In the genomic region with DNA sequence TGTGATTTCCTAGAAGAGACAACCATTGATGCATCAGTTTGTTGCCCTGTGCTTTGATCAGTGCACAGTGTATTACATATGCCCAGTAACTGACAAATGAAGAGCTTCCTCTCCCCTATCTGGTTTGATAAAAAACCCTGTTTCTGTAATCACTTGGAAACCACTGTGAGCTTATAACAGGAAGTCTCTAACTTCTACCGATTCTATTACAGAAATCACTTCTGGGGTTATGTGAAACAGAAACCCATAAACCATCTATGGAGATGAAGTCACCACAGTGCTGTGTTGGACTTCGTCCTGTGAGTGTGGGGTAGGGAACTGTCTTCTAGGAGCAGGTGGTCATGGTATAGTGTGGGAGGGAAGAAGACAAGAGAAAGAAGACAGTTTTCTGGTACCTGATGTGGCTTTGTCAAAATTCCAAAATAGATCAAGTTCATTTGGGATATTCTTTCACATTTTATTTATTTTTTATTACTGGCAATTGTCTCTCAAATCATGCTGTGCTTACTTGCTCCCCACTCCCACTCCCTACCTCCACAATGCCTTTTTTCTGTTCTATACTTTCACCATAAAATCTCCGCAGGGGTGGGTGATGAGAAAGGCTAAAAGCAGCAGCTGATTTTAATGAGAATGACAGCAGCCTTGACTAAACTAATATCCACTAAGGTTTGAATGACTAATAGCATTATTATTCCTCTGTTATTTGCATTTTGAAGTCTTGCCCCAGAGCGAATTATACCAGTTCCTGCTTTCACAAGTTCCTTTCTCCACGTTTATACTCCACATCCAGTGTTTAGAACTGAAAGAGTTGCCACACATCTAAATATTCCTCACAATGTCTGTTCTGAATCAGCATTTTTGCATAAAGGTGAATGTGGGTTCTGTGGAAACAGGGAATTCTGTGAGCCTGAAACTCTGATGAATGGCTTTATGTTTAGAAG, we compare ENCODE assay signal across 8 cellular contexts. TPM values are rescaled to one million over a fixed set of nuclear protein-coding genes. Genes with fewer than 3 reads are reported as not detected.
DNase-seq lines count a peak whose midpoint lies in the region; ATAC-seq and TF ChIP-seq lines count a peak whose summit lies in the region.

No MANE protein-coding gene starts in this region.

- H3K4me1 ChIP-seq in esophagus muscularis mucosa (peaks cover 0 to 41% (median 13%) of the 10 kb centered on the region in 4 donors), transverse colon (peaks cover 0 to 5% (median 0%) of the 10 kb centered on the region in 4 donors)

- WGBS in esophagus muscularis mucosa: 53% methylated on average over 5 of the region's 5 CpGs
- 31 to 41% methylated on average over 5 of the region's 5 CpGs for WGBS in transverse colon (ENCODE audit: low coverage in 1 of 2), 2 donors

- H3K4me3 ChIP-seq in BJ (ENCODE audit: low read depth, low read length) (peak overlapping the region; percentile 6; the same call in 1 of the 2 replicates), esophagus muscularis mucosa (no peak overlapping the region), transverse colon (no peak overlapping the region)

- CTCF ChIA-PET in BJ (lab: Yijun Ruan, JAX): interaction anchor here (1.2 to 1.4 kb wide), 2 partner anchors 12 to 20 kb away, joined by 3 to 4 read pairs; no protein-coding TSS in a partner anchor

- H3K9me3 ChIP-seq in esophagus muscularis mucosa: no peaks in the 10 kb centered on the region
- no peaks in the 10 kb centered on the region for H3K9me3 ChIP-seq in transverse colon

- POLR2A ChIA-PET in BJ (lab: Charles Lee): interaction anchor here (0.5 to 1.1 kb wide), 5 partner anchors 9 to 838 kb away, joined by 3 to 4 read pairs (median 3); no protein-coding TSS in a partner anchor

- TF ChIP-seq POLR2A in esophagus muscularis mucosa (IDR thresholded peaks at IDR 0.05; ENCODE audit: low read depth): no peak
- no peak for TF ChIP-seq POLR2A in transverse colon (IDR thresholded peaks at IDR 0.05)

- in situ Hi-C loops in transverse colon (cut with MboI; ENCODE audit: low pct_ligation_motif_present in 1 of 4, low pct_unique_long_range_greater_than_20kb in 1 of 4, low sequenced_read_pairs in 3 of 4): no loop called here

- H3K27ac ChIP-seq in esophagus muscularis mucosa (replicated peaks in 1 of 4) (peak overlapping the region in 2 of 4 donors; percentile 5 to 15), transverse colon (no peak overlapping the region)

- intact Hi-C loops in esophagus muscularis mucosa (cut with DNase I): no loop called here
- intact Hi-C loops in transverse colon (cut with DNase I; ENCODE audit: low total_unique reads): no loop called here

- DNase-seq in BJ (ENCODE audit: low read depth) (peak; percentile 79), epidermal melanocyte (ENCODE audit: insufficient read length, low spot score) (peak; percentile 38), esophagus muscularis mucosa (ENCODE audit: extremely low spot score) (no peak), NCI-H2171 treated with DMSO at 0.1 percent for 48 hours (lab: John Stamatoyannopoulos, UW) (no peak), NCI-H524 (lab: John Stamatoyannopoulos, UW) (no peak), transverse colon (no peak)

- no peaks in the 10 kb centered on the region for H3K27me3 ChIP-seq in BJ (ENCODE audit: control insufficient read depth, insufficient read depth, low read length)
- H3K27me3 ChIP-seq in esophagus muscularis mucosa: no peaks in the 10 kb centered on the region
- H3K27me3 ChIP-seq in transverse colon: no peaks in the 10 kb centered on the region

- TF ChIP-seq EP300 in esophagus muscularis mucosa (IDR thresholded peaks at IDR 0.05): no peak
- TF ChIP-seq EP300 in transverse colon (IDR thresholded peaks at IDR 0.05; ENCODE audit: low read depth): no peak

- H3K36me3 ChIP-seq in BJ (ENCODE audit: control insufficient read depth, insufficient read depth, low read length): no peaks in the 10 kb centered on the region
- no peaks in the 10 kb centered on the region for H3K36me3 ChIP-seq in esophagus muscularis mucosa
- H3K36me3 ChIP-seq in transverse colon: no peaks in the 10 kb centered on the region

- TF ChIP-seq CTCF in BJ (IDR thresholded peaks at IDR 0.05; ENCODE audit: insufficient read depth, low read depth, low read length) (no peak), esophagus muscularis mucosa (IDR thresholded peaks at IDR 0.05) (no peak), transverse colon (IDR thresholded peaks at IDR 0.05) (no peak)

- peak; percentile 81 for ATAC-seq in GM21529 (IDR thresholded peaks at IDR 0.05; ENCODE audit: unreplicated experiment)
- ATAC-seq in HG03575 (IDR thresholded peaks at IDR 0.05; ENCODE audit: extremely low read depth, insufficient number of reproducible peaks, low FRiP score, unreplicated experiment): peak; percentile 95

RNA-seq across cellular contexts. Expression of gene RND3, which starts 41.7 kb away (rescaled TPM):
- polyA plus RNA-seq in BJ (2011; rRNA removed): 255 and 497 TPM in 2 replicates
- 245 and 381 TPM in 2 replicates for polyA minus RNA-seq in BJ (2011; rRNA and poly(A)+ RNA removed)
- 100 to 1,000 TPM in 2 of 4 donors, 10 to 100 TPM in 2; 39.6 to 219 (median 73.5) TPM for total RNA-seq in esophagus muscularis mucosa
- 10 to 100 TPM; 16.5 to 54.6 (median 46.1) TPM for total RNA-seq in transverse colon

Comparison
In these comparisons a context has a peak if more than half of its experiments do, and no peak if none do; other contexts are left out.
1. DNase-seq: peak in BJ (single experiment) and epidermal melanocyte (single experiment); none in esophagus muscularis mucosa (single experiment), NCI-H2171 treated with DMSO at 0.1 percent for 48 hours (single experiment), NCI-H524 (0 of 2) and transverse colon (single experiment).